24 cellular contexts compared by ENCODE assay signal in genomic region chr18:57791911-57792310, GRCh38. TPM values are rescaled to one million over a fixed set of nuclear protein-coding genes. Genes with fewer than 3 reads are reported as not detected.
DNase-seq lines count a peak whose midpoint lies in the region; ATAC-seq and TF ChIP-seq lines count a peak whose summit lies in the region.
"Had no signal": no experiment of that assay in that cellular context is flagged by ENCODE, and none has a peak within 500 bp of the region (broad histone marks: within the 10 kb centered on the region; RNA-seq: fewer than 3 reads in every experiment).

No MANE protein-coding gene starts in this region.

- intact Hi-C loops in left ventricle myocardium inferior (cut with micrococcal nuclease) (no loop called here), Right ventricle myocardium inferior (cut with DNase I) (no loop called here), dorsolateral prefrontal cortex (cut with DNase I) (no loop called here), prostate gland (cut with DNase I) (no loop called here), aorta (cut with DNase I) (loop anchor here in 1 of 2 donors (5.0 kb wide), 1 partner anchor 45 kb away; no protein-coding TSS in a partner anchor)

- TF ChIP-seq CTCF in left ventricle myocardium inferior (IDR thresholded peaks at IDR 0.05; ENCODE audit: borderline replicate concordance) (no peak), dorsolateral prefrontal cortex (IDR thresholded peaks at IDR 0.05 in 54 of 56, conservative IDR thresholded peaks at IDR 0.05 in 2 of 56; ENCODE audit: low read depth in 1 of 56, partially characterized antibody in 56 of 56) (no peak), prostate gland (IDR thresholded peaks at IDR 0.05) (no peak)

- H3K27ac ChIP-seq in left ventricle myocardium inferior (replicated peaks): peak overlapping the region; percentile 75
- H3K27ac ChIP-seq in dorsolateral prefrontal cortex: peak overlapping the region in 47 of 59 donors; percentile 6 to 90 (median 74)
- peak overlapping the region; percentile 63 to 65 for H3K27ac ChIP-seq in prostate gland
- peak overlapping the region; percentile 67 to 95 for H3K27ac ChIP-seq in aorta (ENCODE audit: low read depth in 1 of 2, low read length in 2 of 2)
- H3K27ac ChIP-seq: KMS-11, WERI-Rb-1 had no signal

- TF ChIP-seq POLR2A in prostate gland (IDR thresholded peaks at IDR 0.05): no peak

- DNase-seq in left ventricle myocardium inferior (no peak), Right ventricle myocardium inferior (ENCODE audit: missing footprints) (no peak), dorsolateral prefrontal cortex (no peak), prostate gland (ENCODE audit: low spot score) (no peak), aorta (no peak), middle frontal gyrus (ENCODE audit: extremely low spot score, low spot score) (no peak), NCI-H2227 treated with DMSO at 0.1 percent for 48 hours (lab: John Stamatoyannopoulos, UW) (no peak)
- DNase-seq in stimulated activated CD8-positive, alpha-beta memory T cell treated with anti-CD3 and anti-CD28 coated beads, Interleukin-4, amount 100 ng/mL, for 48 hours: no peak
- DNase-seq: activated CD4-positive, alpha-beta T cell treated with anti-CD3 and anti-CD28 coated beads, Interleukin-2, amount 10 ng/mL, durations not matched to agents 7 days and 5 days; activated naive CD4-positive, alpha-beta T cell treated with Interleukin-2 at 50 U/mL for 16 hours; activated T-cell treated with anti-CD3 and anti-CD28 coated beads, Interleukin-2, amount 50 U/mL, for 72 hours; cortex of kidney; DMS79 treated with DMSO at 0.1 percent for 48 hours; head of caudate nucleus; MV-4-11; NCI-H1694; NCI-H2171; NCI-H524 treated with DMSO at 0.1 percent for 48 hours; nephron progenitor cell; WERI-Rb-1 had no signal

- H3K4me3 ChIP-seq in left ventricle myocardium inferior: peak overlapping the region; percentile 42
- H3K4me3 ChIP-seq in dorsolateral prefrontal cortex: no peak overlapping the region
- H3K4me3 ChIP-seq in prostate gland: no peak overlapping the region
- no peak overlapping the region for H3K4me3 ChIP-seq in aorta (ENCODE audit: low read length in 2 of 2)
- H3K4me3 ChIP-seq: adrenal gland, GM23338 had no signal

- ATAC-seq in Right ventricle myocardium inferior (no peak), aorta (ENCODE audit: low FRiP score) (no peak)
- ATAC-seq: activated T-cell treated with anti-CD3 and anti-CD28 coated beads, Interleukin-2, amount 50 U/mL, for 72 hours had no signal

- 67% methylated on average over 2 of the region's 2 CpGs for WGBS in prostate gland
- WGBS in aorta, 2 donors: 20 to 28% methylated on average over 2 of the region's 2 CpGs

- H3K27me3 ChIP-seq in left ventricle myocardium inferior (ENCODE audit: low read depth): no peaks in the 10 kb centered on the region
- H3K27me3 ChIP-seq in dorsolateral prefrontal cortex: peaks cover 0 to 22% (median 0%) of the 10 kb centered on the region in 45 donors
- no peaks in the 10 kb centered on the region for H3K27me3 ChIP-seq in prostate gland (replicated peaks; ENCODE audit: insufficient read depth)
- no peaks in the 10 kb centered on the region for H3K27me3 ChIP-seq in aorta (ENCODE audit: control insufficient read depth in 1 of 2, insufficient read depth in 2 of 2, low read length in 1 of 2)
- H3K27me3 ChIP-seq: adrenal gland had no signal

- H3K4me1 ChIP-seq in left ventricle myocardium inferior (peaks cover 79% of the 10 kb centered on the region), prostate gland (replicated peaks) (peaks cover 10% of the 10 kb centered on the region), aorta (ENCODE audit: control insufficient read depth in 1 of 2, insufficient read depth in 2 of 2, low read length in 2 of 2) (peaks cover 9% of the 10 kb centered on the region in 2 donors)

- H3K9me3 ChIP-seq in left ventricle myocardium inferior (replicated peaks): peaks cover 3% of the 10 kb centered on the region
- H3K9me3 ChIP-seq in prostate gland: no peaks in the 10 kb centered on the region
- no peaks in the 10 kb centered on the region for H3K9me3 ChIP-seq in aorta (ENCODE audit: control insufficient read depth, low read length)
- H3K9me3 ChIP-seq: adrenal gland had no signal

- H3K36me3 ChIP-seq in left ventricle myocardium inferior: no peaks in the 10 kb centered on the region
- H3K36me3 ChIP-seq in prostate gland: no peaks in the 10 kb centered on the region
- no peaks in the 10 kb centered on the region for H3K36me3 ChIP-seq in aorta (ENCODE audit: control insufficient read depth in 1 of 2, insufficient read depth in 2 of 2, low read length in 1 of 2)
- H3K36me3 ChIP-seq: adrenal gland, WERI-Rb-1 had no signal

RNA-seq across cellular contexts. Expression of gene ATP8B1, which starts 11.2 kb away (rescaled TPM):
- total RNA-seq in left ventricle myocardium inferior: 8.6 TPM
- total RNA-seq in Right ventricle myocardium inferior: 5.0 TPM
- 10 to 100 TPM in 48 of 120 experiments, 1 to 10 TPM in 72; 4.6 to 17.5 (median 9.2) TPM for total RNA-seq in dorsolateral prefrontal cortex
- total RNA-seq in prostate gland: 100 to 1,000 TPM in 1 of 2 donors, 10 to 100 TPM in 1; 33.5 to 103 TPM
- 100 to 1,000 TPM in 1 of 2 donors, 10 to 100 TPM in 1; 76.5 to 101 TPM for total RNA-seq in aorta
- 10 to 100 TPM; 11.6 to 33.1 TPM for polyA plus RNA-seq in aorta
- total RNA-seq: activated CD4-positive, alpha-beta T cell treated with anti-CD3 and anti-CD28 coated beads, Interleukin-2, amount 10 ng/mL, durations not matched to agents 7 days and 5 days; activated T-cell treated with anti-CD3 and anti-CD28 coated beads, Interleukin-2, amount 50 U/mL, for 72 hours; mononuclear cell had no signal
